ENCODE assay signal across 16 cellular contexts in the genomic region with DNA sequence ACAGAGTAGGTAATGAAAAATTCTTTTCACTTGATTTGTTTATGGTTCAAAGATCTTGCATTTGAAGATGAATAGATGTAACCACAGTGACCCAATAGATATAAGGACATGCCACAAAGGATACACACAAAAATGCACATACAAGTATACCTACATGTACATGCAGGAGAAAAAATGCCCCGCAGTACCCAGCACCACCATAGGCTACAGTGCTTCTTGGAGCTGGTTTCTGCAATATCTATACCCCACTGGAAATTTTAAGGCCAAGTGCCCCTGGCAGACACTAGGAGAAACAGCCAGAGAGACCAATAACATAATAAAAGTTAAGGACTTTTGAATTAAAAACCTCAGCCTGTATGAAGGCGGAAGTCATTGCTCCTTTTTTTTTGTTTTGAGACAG. TPM values are rescaled to one million over a fixed set of nuclear protein-coding genes. Genes with fewer than 3 reads are reported as not detected.
A peak's percentile ranks its signal among the peaks of the same experiment; 100 is the strongest.
DNase-seq lines count a peak whose midpoint lies in the region; ATAC-seq, FAIRE-seq and TF ChIP-seq lines count a peak whose summit lies in the region.
"Had no signal": no experiment of that assay in that cellular context is flagged by ENCODE, and none has a peak within 500 bp of the region (broad histone marks: within the 10 kb centered on the region; RNA-seq: fewer than 3 reads in every experiment).

No MANE protein-coding gene starts in this region.

- H3K27ac Mint-ChIP-seq in nephron progenitor cell, result peak overlapping the region; percentile 22

- no peaks in the 10 kb centered on the region for H3K27me3 ChIP-seq in right lobe of liver
- no peaks in the 10 kb centered on the region for H3K27me3 ChIP-seq in HepG2 (ENCODE audit: control insufficient read depth in 1 of 2, insufficient read depth in 2 of 2, low read length in 2 of 2)
- H3K27me3 ChIP-seq in GM12878 (replicated peaks in 1 of 2; ENCODE audit: control insufficient read depth in 2 of 2, insufficient read depth in 2 of 2, low read length in 1 of 2), result no peaks in the 10 kb centered on the region

- H3K4me1 Mint-ChIP-seq in nephron progenitor cell, result peaks cover 30% of the 10 kb centered on the region

- no peak for DNase-seq in right lobe of liver
- no peak for DNase-seq in HepG2 (ENCODE audit: low spot score)
- no peak for DNase-seq in GM12878 (ENCODE audit: low read depth, low spot score)
- DNase-seq in nephron progenitor cell, result no peak
- no peak for DNase-seq in NCI-H748 treated with DMSO at 0.1 percent for 48 hours (lab: John Stamatoyannopoulos, UW)
- DNase-seq in mucosa of gallbladder (ENCODE audit: low spot score), result no peak
- DNase-seq: DMS 273 treated with DMSO at 0.1 percent for 48 hours, NCI-H2081 treated with DMSO at 0.1 percent for 48 hours, NCI-H524 treated with DMSO at 0.1 percent for 48 hours had no signal

- H4K20me1 ChIP-seq in HepG2 (ENCODE audit: insufficient read depth, low read length), result no peaks in the 10 kb centered on the region
- H4K20me1 ChIP-seq in GM12878 (ENCODE audit: control insufficient read depth, insufficient read depth), result no peaks in the 10 kb centered on the region

- no peaks in the 10 kb centered on the region for H3K9me3 Mint-ChIP-seq in nephron progenitor cell
- H3K9me3 Mint-ChIP-seq: GM23338 had no signal

- H3K4me2 ChIP-seq in HepG2 (ENCODE audit: low read depth, low read length) (no peak overlapping the region), GM12878 (ENCODE audit: control insufficient read depth, insufficient read depth) (no peak overlapping the region)
- H3K4me2 ChIP-seq: GM23338, KMS-11, SK-N-SH had no signal

- H3K9ac ChIP-seq in HepG2 (ENCODE audit: insufficient read depth, low read depth, low read length) (no peak overlapping the region), GM12878 (ENCODE audit: control insufficient read depth, insufficient read depth, low read length) (no peak overlapping the region)
- H3K9ac ChIP-seq: KMS-11, SK-N-SH had no signal

- BruUV-seq in HepG2 (replicated peaks; lab: Mats Ljungman, UMichigan) (no TSS peak), GM12878 (replicated peaks; lab: Mats Ljungman, UMichigan) (no TSS peak)

- 76% methylated on average over 2 of the region's 2 CpGs for WGBS in right lobe of liver (ENCODE audit: insufficient coverage, low coverage, low lambda C conversion rate, missing lambda C conversion rate)
- WGBS in HepG2 (ENCODE audit: low lambda C conversion rate), result 97% methylated on average over 2 of the region's 2 CpGs
- WGBS in GM12878 (ENCODE audit: insufficient coverage, insufficient replicate concordance, low lambda C conversion rate, missing lambda C conversion rate), result 91% methylated on average over 2 of the region's 2 CpGs

- H3K4me3 ChIP-seq in right lobe of liver (no peak overlapping the region), HepG2 (replicated peaks in 1 of 3; ENCODE audit: insufficient read depth in 1 of 3, low read depth in 2 of 3, low read length in 3 of 3) (no peak overlapping the region), GM12878 (no peak overlapping the region)
- H3K4me3 ChIP-seq: GM23338, HAP-1 had no signal

- TF ChIP-seq RAD21 in HepG2 (CRISPR knock-in tag; IDR thresholded peaks at IDR 0.05) (no peak), GM12878 (IDR thresholded peaks at IDR 0.05; ENCODE audit: insufficient read depth, low read depth, low read length) (no peak)

- in situ Hi-C loops in HepG2 (cut with HindIII; ENCODE audit: extremely low pct_ligation_motif_present, low pct_unique_long_range_greater_than_20kb) (loop anchor here (5.0 kb wide), 1 partner anchor 194 kb away; the partner anchor contains the start of genes GLI1 and INHBE), GM12878 (cut with MboI) (loop anchor here (5.0 kb wide), 1 partner anchor 194 kb away; the partner anchor contains the start of genes GLI1 and INHBE)

- no peaks in the 10 kb centered on the region for H3K79me2 ChIP-seq in HepG2 (ENCODE audit: insufficient read depth, low read length)
- no peaks in the 10 kb centered on the region for H3K79me2 ChIP-seq in GM12878 (ENCODE audit: control insufficient read depth, insufficient read depth, low read length)

- TF ChIP-seq POLR2A in right lobe of liver (IDR thresholded peaks at IDR 0.05) (no peak), HepG2 (IDR thresholded peaks at IDR 0.05; ENCODE audit: insufficient read depth in 1 of 2, low read depth in 2 of 2, low read length in 2 of 2) (no peak), GM12878 (IDR thresholded peaks at IDR 0.05; ENCODE audit: low read depth, low read length) (no peak)

- ATAC-seq in right lobe of liver (no peak), HepG2 (no peak), GM12878 (peak; percentile 46; the same call in 2 of the 3 replicates), GM21381 (IDR thresholded peaks at IDR 0.05; ENCODE audit: unreplicated experiment) (no peak)

- H3K27ac ChIP-seq in right lobe of liver (peak overlapping the region in 2 of 3 donors; percentile 16 to 82), HepG2 (ENCODE audit: extremely low read length, insufficient read depth, low read length) (no peak overlapping the region), GM12878 (ENCODE audit: control insufficient read depth, insufficient read depth) (no peak overlapping the region)
- H3K27ac ChIP-seq: KMS-11 had no signal

- H3K4me1 ChIP-seq in right lobe of liver (peaks cover 0 to 60% (median 33%) of the 10 kb centered on the region in 4 donors), HepG2 (ENCODE audit: insufficient read depth, low read length) (peaks cover 13% of the 10 kb centered on the region), GM12878 (ENCODE audit: control insufficient read depth, insufficient read depth, low read length) (no peaks in the 10 kb centered on the region)
- H3K4me1 ChIP-seq: Caco-2, HAP-1 had no signal

- POLR2A ChIA-PET in HepG2 (lab: Yijun Ruan, JAX) (no interaction called here), GM12878 (lab: Charles Lee) (interaction anchor here (0.9 kb wide), 1 partner anchor 167 kb away, joined by 3 read pairs; no protein-coding TSS in a partner anchor)

- peaks cover 43% of the 10 kb centered on the region for H3K36me3 Mint-ChIP-seq in nephron progenitor cell (ENCODE audit: low read depth)

- H2AFZ ChIP-seq in HepG2 (ENCODE audit: low read length) (no peak overlapping the region), GM12878 (ENCODE audit: control insufficient read depth, low read depth, low read length) (no peak overlapping the region)
- H2AFZ ChIP-seq: GM23338 had no signal

- H3K36me3 ChIP-seq in right lobe of liver (peaks cover 0 to 27% (median 10%) of the 10 kb centered on the region in 4 donors), HepG2 (replicated peaks in 1 of 2; ENCODE audit: control insufficient read depth in 1 of 2, insufficient read depth in 2 of 2, low read length in 2 of 2) (peaks cover 9 to 34% of the 10 kb centered on the region in 2 experiments), GM12878 (ENCODE audit: control insufficient read depth in 2 of 2, insufficient read depth in 2 of 2, low read length in 1 of 2) (peaks cover 0 to 10% of the 10 kb centered on the region in 2 experiments; a peak in 2 of 4 replicates)

- no peak for FAIRE-seq in HepG2 (lab: Jason Lieb, UNC)
- no peak for FAIRE-seq in GM12878 (lab: Jason Lieb, UNC)

- no peak overlapping the region for H3K4me3 Mint-ChIP-seq in nephron progenitor cell
- H3K4me3 Mint-ChIP-seq: CD4-positive, alpha-beta memory T cell; GM23338 had no signal

- SMC1A ChIA-PET in GM12878 (lab: Charles Lee; ENCODE audit: uncharacterized antibody, unreplicated experiment), result interaction anchor here (9.5 kb wide), 1 partner anchor 190 kb away, joined by 134 read pairs; the partner anchor contains the start of gene INHBE

- intact Hi-C loops in right lobe of liver (cut with DNase I), result no loop called here
- intact Hi-C loops in HepG2 (cut with micrococcal nuclease; ENCODE audit: unreplicated experiment), result loop anchor here (5.0 kb wide), 1 partner anchor 189 kb away; no protein-coding TSS in a partner anchor
- intact Hi-C loops in GM12878 (cut with micrococcal nuclease; ENCODE audit: unreplicated experiment), result loop anchor here (1.0 kb wide), 1 partner anchor 190 kb away; no protein-coding TSS in a partner anchor

- H3K9me3 ChIP-seq in right lobe of liver (no peaks in the 10 kb centered on the region), HepG2 (ENCODE audit: low read length) (no peaks in the 10 kb centered on the region), GM12878 (replicated peaks; ENCODE audit: control insufficient read depth, insufficient read depth, low read length) (no peaks in the 10 kb centered on the region)
- H3K9me3 ChIP-seq: Caco-2, HAP-1, SK-N-SH had no signal

- CTCF ChIA-PET in HepG2 (lab: Yijun Ruan, JAX; ENCODE audit: low intra/inter-chr PET ratio, low total read pairs), result interaction anchor here (1.3 to 1.4 kb wide), 2 partner anchors 14 to 199 kb away, joined by 4 to 8 read pairs; no protein-coding TSS in a partner anchor
- CTCF ChIA-PET in GM12878 (lab: Yijun Ruan, JAX), result interaction anchor here (0.7 to 9.4 kb wide), 12 partner anchors 10 to 199 kb away, joined by 3 to 210 read pairs (median 6); partner anchors contain the start of gene INHBE

- TF ChIP-seq EP300 in HepG2 (IDR thresholded peaks at IDR 0.05; ENCODE audit: low read depth in 2 of 2, low read length in 2 of 2) (no peak), HepG2 (CRISPR knock-in tag; IDR thresholded peaks at IDR 0.05; ENCODE audit: borderline replicate concordance) (no peak), GM12878 (IDR thresholded peaks at IDR 0.05; ENCODE audit: borderline replicate concordance in 1 of 2, control insufficient read depth in 1 of 2, low read depth in 2 of 2, low read length in 2 of 2) (no peak)

- RAD21 ChIA-PET in GM12878 (lab: Charles Lee; ENCODE audit: unreplicated experiment), result interaction anchor here (5.4 kb wide), 1 partner anchor 190 kb away, joined by 73 read pairs; the partner anchor contains the start of gene INHBE

- TF ChIP-seq CTCF in right lobe of liver (IDR thresholded peaks at IDR 0.05) (no peak), HepG2 (CRISPR knock-in tag; IDR thresholded peaks at IDR 0.05) (no peak), GM12878 (IDR thresholded peaks at IDR 0.05 in 2 of 3, conservative IDR thresholded peaks at IDR 0.05 in 1 of 3; ENCODE audit: control insufficient read depth in 2 of 3, extremely low read depth in 1 of 3, insufficient read depth in 1 of 3, low read depth in 3 of 3, low read length in 3 of 3) (no peak), nephron progenitor cell (IDR thresholded peaks at IDR 0.05) (no peak)

- H3K27me3 Mint-ChIP-seq in nephron progenitor cell (ENCODE audit: low read depth, poor library complexity), result peaks cover 3% of the 10 kb centered on the region
- H3K27me3 Mint-ChIP-seq: CD4-positive, alpha-beta memory T cell had no signal

RNA-seq across cellular contexts. Expression of gene STAC3, which starts 12.1 kb away (rescaled TPM):
- total RNA-seq in right lobe of liver, result 1 to 10 TPM in 5 of 6 experiments, under 1 TPM in 1; 0.98 to 4.5 (median 1.8) TPM
- total RNA-seq in HepG2 (2016; rRNA removed; fragmentation: Illumina TruSeq; extraction: Trizol), result 0.14 and 0.18 TPM in 2 replicates
- not detected in 2 replicates for total RNA-seq in HepG2 (2016; cell fraction: cytosol; rRNA removed; fragmentation: Illumina TruSeq; extraction: Trizol; ENCODE audit: low read depth)
- 0.25 and 0.26 TPM in 2 replicates for total RNA-seq in HepG2 (2016; cell fraction: insoluble cytoplasmic fraction; rRNA removed; fragmentation: Illumina TruSeq; extraction: Trizol)
- not detected in 2 replicates for total RNA-seq in HepG2 (2016; cell fraction: membrane; rRNA removed; fragmentation: Illumina TruSeq; extraction: Trizol)
- 0.34 and 0.62 TPM in 2 replicates for total RNA-seq in HepG2 (2016; cell fraction: nucleus; rRNA removed; fragmentation: Illumina TruSeq; extraction: Trizol)
- 0.22 and 0.27 TPM in 2 replicates for polyA plus RNA-seq in HepG2 (2011; rRNA removed)
- polyA plus RNA-seq in HepG2 (2011; cell fraction: cytosol; rRNA removed), result 0.05 and 0.17 TPM in 2 replicates
- 1.3 TPM in 2 replicates for polyA plus RNA-seq in HepG2 (2011; cell fraction: nucleus; rRNA removed)
- polyA plus RNA-seq in HepG2 (2012), result 0.34 and 0.49 TPM in 2 replicates
- polyA plus RNA-seq in HepG2 (2016; cell fraction: cytosol; fragmentation: Illumina TruSeq; extraction: Trizol; ENCODE audit: low read depth), result 0.12 TPM in 1 of 2 replicates, not detected in the other
- 0.19 and 0.38 TPM in 2 replicates for polyA plus RNA-seq in HepG2 (2016; cell fraction: insoluble cytoplasmic fraction; fragmentation: Illumina TruSeq; extraction: Trizol; ENCODE audit: low read depth)
- 0.18 TPM in 1 of 2 replicates, not detected in the other for polyA plus RNA-seq in HepG2 (2016; cell fraction: membrane; fragmentation: Illumina TruSeq; extraction: Trizol; ENCODE audit: low read depth)
- 1.4 and 2.4 TPM in 2 replicates for polyA plus RNA-seq in HepG2 (2016; cell fraction: nucleus; fragmentation: Illumina TruSeq; extraction: Trizol; ENCODE audit: insufficient read depth, low read depth)
- polyA minus RNA-seq in HepG2 (2011; rRNA and poly(A)+ RNA removed; ENCODE audit: low replicate concordance), result 0.54 TPM in 1 of 2 replicates, not detected in the other
- polyA minus RNA-seq in HepG2 (2011; cell fraction: cytosol; rRNA and poly(A)+ RNA removed), result not detected in 2 replicates
- 0.99 and 1.3 TPM in 2 replicates for polyA minus RNA-seq in HepG2 (2011; cell fraction: nucleus; rRNA and poly(A)+ RNA removed)
- 3.2 and 4.8 TPM in 2 replicates for total RNA-seq in GM12878 (2013; cell fraction: nucleolus; rRNA removed)
- total RNA-seq in GM12878 (2014; rRNA removed), result 2.7 and 3.6 TPM in 2 replicates
- 3.3 and 4.0 TPM in 2 replicates for total RNA-seq in GM12878 (2014; rRNA removed; fragmentation: Illumina TruSeq; extraction: Trizol)
- 5.5 and 5.7 TPM in 2 replicates for total RNA-seq in GM12878 (2021)
- polyA plus RNA-seq in GM12878 (2011; ENCODE audit: low read depth), result 3.8 TPM
- polyA plus RNA-seq in GM12878 (2011; rRNA removed), result 8.8 and 10.4 TPM in 2 replicates
- polyA plus RNA-seq in GM12878 (2011; cell fraction: cytosol; rRNA removed), result 7.2 and 7.5 TPM in 2 replicates
- 9.9 and 11.7 TPM in 2 replicates for polyA plus RNA-seq in GM12878 (2011; cell fraction: nucleus; rRNA removed)
- 6.6 and 7.7 TPM in 2 replicates for polyA plus RNA-seq in GM12878 (2012)
- polyA plus RNA-seq in GM12878 (2014; fragmentation: Illumina TruSeq; extraction: Trizol), result 9.8 and 9.9 TPM in 2 replicates
- polyA plus RNA-seq in GM12878 (2014; fragmentation: Nextera tagmentation; extraction: Ambion mirVana), result under 1 TPM; 0.49 to 0.55 TPM
- 8.3 and 9.4 TPM in 2 replicates for polyA plus RNA-seq in GM12878 (2014; rRNA removed)
- 1 to 10 TPM; 1.7 to 2.1 TPM for polyA plus RNA-seq in GM12878 (2016; fragmentation: Nextera tagmentation; extraction: Ambion mirVana)
- polyA minus RNA-seq in GM12878 (2011; rRNA and poly(A)+ RNA removed), result 4.6 and 5.5 TPM in 2 replicates
- polyA minus RNA-seq in GM12878 (2011; cell fraction: cytosol; rRNA and poly(A)+ RNA removed), result 3.5 and 3.9 TPM in 2 replicates
- polyA minus RNA-seq in GM12878 (2011; cell fraction: nucleus; rRNA and poly(A)+ RNA removed), result 2.2 and 2.3 TPM in 2 replicates
- total RNA-seq in mucosa of gallbladder, result 3.6 TPM

RNA-seq across cellular contexts. Expression of gene SHMT2, which starts 33.6 kb away (rescaled TPM):
- total RNA-seq in right lobe of liver, result 100 to 1,000 TPM; 157 to 228 (median 194) TPM
- 181 and 184 TPM in 2 replicates for total RNA-seq in HepG2 (2016; rRNA removed; fragmentation: Illumina TruSeq; extraction: Trizol)
- 34.5 and 40.7 TPM in 2 replicates for total RNA-seq in HepG2 (2016; cell fraction: cytosol; rRNA removed; fragmentation: Illumina TruSeq; extraction: Trizol; ENCODE audit: low read depth)
- 185 and 193 TPM in 2 replicates for total RNA-seq in HepG2 (2016; cell fraction: insoluble cytoplasmic fraction; rRNA removed; fragmentation: Illumina TruSeq; extraction: Trizol)
- total RNA-seq in HepG2 (2016; cell fraction: membrane; rRNA removed; fragmentation: Illumina TruSeq; extraction: Trizol), result 86.2 and 91.5 TPM in 2 replicates
- 87.0 and 104 TPM in 2 replicates for total RNA-seq in HepG2 (2016; cell fraction: nucleus; rRNA removed; fragmentation: Illumina TruSeq; extraction: Trizol)
- 393 and 420 TPM in 2 replicates for polyA plus RNA-seq in HepG2 (2011; rRNA removed)
- 388 and 543 TPM in 2 replicates for polyA plus RNA-seq in HepG2 (2011; cell fraction: cytosol; rRNA removed)
- polyA plus RNA-seq in HepG2 (2011; cell fraction: nucleus; rRNA removed), result 527 and 559 TPM in 2 replicates
- 193 and 317 TPM in 2 replicates for polyA plus RNA-seq in HepG2 (2012)
- 47.3 and 51.9 TPM in 2 replicates for polyA plus RNA-seq in HepG2 (2016; cell fraction: cytosol; fragmentation: Illumina TruSeq; extraction: Trizol; ENCODE audit: low read depth)
- polyA plus RNA-seq in HepG2 (2016; cell fraction: insoluble cytoplasmic fraction; fragmentation: Illumina TruSeq; extraction: Trizol; ENCODE audit: low read depth), result 228 and 257 TPM in 2 replicates
- 85.7 and 97.2 TPM in 2 replicates for polyA plus RNA-seq in HepG2 (2016; cell fraction: membrane; fragmentation: Illumina TruSeq; extraction: Trizol; ENCODE audit: low read depth)
- polyA plus RNA-seq in HepG2 (2016; cell fraction: nucleus; fragmentation: Illumina TruSeq; extraction: Trizol; ENCODE audit: insufficient read depth, low read depth), result 161 and 174 TPM in 2 replicates
- 452 and 685 TPM in 2 replicates for polyA minus RNA-seq in HepG2 (2011; rRNA and poly(A)+ RNA removed; ENCODE audit: low replicate concordance)
- 216 and 224 TPM in 2 replicates for polyA minus RNA-seq in HepG2 (2011; cell fraction: cytosol; rRNA and poly(A)+ RNA removed)
- polyA minus RNA-seq in HepG2 (2011; cell fraction: nucleus; rRNA and poly(A)+ RNA removed), result 130 and 151 TPM in 2 replicates
- total RNA-seq in GM12878 (2013; cell fraction: nucleolus; rRNA removed), result 103 and 117 TPM in 2 replicates
- 247 and 292 TPM in 2 replicates for total RNA-seq in GM12878 (2014; rRNA removed)
- total RNA-seq in GM12878 (2014; rRNA removed; fragmentation: Illumina TruSeq; extraction: Trizol), result 147 and 158 TPM in 2 replicates
- total RNA-seq in GM12878 (2021), result 288 and 297 TPM in 2 replicates
- 113 TPM for polyA plus RNA-seq in GM12878 (2011; ENCODE audit: low read depth)
- 93.5 and 253 TPM in 2 replicates for polyA plus RNA-seq in GM12878 (2011; rRNA removed)
- polyA plus RNA-seq in GM12878 (2011; cell fraction: cytosol; rRNA removed), result 380 and 408 TPM in 2 replicates
- 498 and 628 TPM in 2 replicates for polyA plus RNA-seq in GM12878 (2011; cell fraction: nucleus; rRNA removed)
- polyA plus RNA-seq in GM12878 (2012), result 207 and 235 TPM in 2 replicates
- polyA plus RNA-seq in GM12878 (2014; fragmentation: Illumina TruSeq; extraction: Trizol), result 96.4 and 282 TPM in 2 replicates
- 10 to 100 TPM; 57.0 to 65.6 TPM for polyA plus RNA-seq in GM12878 (2014; fragmentation: Nextera tagmentation; extraction: Ambion mirVana)
- polyA plus RNA-seq in GM12878 (2014; rRNA removed), result 193 and 221 TPM in 2 replicates
- 100 to 1,000 TPM; 153 to 178 TPM for polyA plus RNA-seq in GM12878 (2016; fragmentation: Nextera tagmentation; extraction: Ambion mirVana)
- 217 and 275 TPM in 2 replicates for polyA minus RNA-seq in GM12878 (2011; rRNA and poly(A)+ RNA removed)
- polyA minus RNA-seq in GM12878 (2011; cell fraction: cytosol; rRNA and poly(A)+ RNA removed), result 110 and 146 TPM in 2 replicates
- 118 and 173 TPM in 2 replicates for polyA minus RNA-seq in GM12878 (2011; cell fraction: nucleus; rRNA and poly(A)+ RNA removed)
- 65.1 TPM for total RNA-seq in mucosa of gallbladder

RNA-seq across cellular contexts. Expression of gene NXPH4, which starts 46.5 kb away (rescaled TPM):
- 1 to 10 TPM in 2 of 6 experiments, under 1 TPM in 1, not detected in 3; 0.87 to 1.5 (median 1.2) TPM for total RNA-seq in right lobe of liver
- total RNA-seq in HepG2 (2016; rRNA removed; fragmentation: Illumina TruSeq; extraction: Trizol), result not detected in 2 replicates
- not detected in 2 replicates for total RNA-seq in HepG2 (2016; cell fraction: cytosol; rRNA removed; fragmentation: Illumina TruSeq; extraction: Trizol; ENCODE audit: low read depth)
- total RNA-seq in HepG2 (2016; cell fraction: insoluble cytoplasmic fraction; rRNA removed; fragmentation: Illumina TruSeq; extraction: Trizol), result not detected in 2 replicates
- total RNA-seq in HepG2 (2016; cell fraction: membrane; rRNA removed; fragmentation: Illumina TruSeq; extraction: Trizol), result not detected in 2 replicates
- not detected in 2 replicates for total RNA-seq in HepG2 (2016; cell fraction: nucleus; rRNA removed; fragmentation: Illumina TruSeq; extraction: Trizol)
- polyA plus RNA-seq in HepG2 (2011; rRNA removed), result 0.13 and 0.24 TPM in 2 replicates
- polyA plus RNA-seq in HepG2 (2011; cell fraction: cytosol; rRNA removed), result 0.18 and 0.24 TPM in 2 replicates
- 0.54 and 0.55 TPM in 2 replicates for polyA plus RNA-seq in HepG2 (2011; cell fraction: nucleus; rRNA removed)
- polyA plus RNA-seq in HepG2 (2012), result 1.9 and 2.5 TPM in 2 replicates
- polyA plus RNA-seq in HepG2 (2016; cell fraction: cytosol; fragmentation: Illumina TruSeq; extraction: Trizol; ENCODE audit: low read depth), result not detected in 2 replicates
- not detected in 2 replicates for polyA plus RNA-seq in HepG2 (2016; cell fraction: insoluble cytoplasmic fraction; fragmentation: Illumina TruSeq; extraction: Trizol; ENCODE audit: low read depth)
- not detected in 2 replicates for polyA plus RNA-seq in HepG2 (2016; cell fraction: membrane; fragmentation: Illumina TruSeq; extraction: Trizol; ENCODE audit: low read depth)
- not detected in 2 replicates for polyA plus RNA-seq in HepG2 (2016; cell fraction: nucleus; fragmentation: Illumina TruSeq; extraction: Trizol; ENCODE audit: insufficient read depth, low read depth)
- 0.30 and 2.2 TPM in 2 replicates for polyA minus RNA-seq in HepG2 (2011; rRNA and poly(A)+ RNA removed; ENCODE audit: low replicate concordance)
- polyA minus RNA-seq in HepG2 (2011; cell fraction: cytosol; rRNA and poly(A)+ RNA removed), result not detected in 2 replicates
- 0.25 TPM in 1 of 2 replicates, not detected in the other for polyA minus RNA-seq in HepG2 (2011; cell fraction: nucleus; rRNA and poly(A)+ RNA removed)
- total RNA-seq in GM12878 (2013; cell fraction: nucleolus; rRNA removed), result 0.48 TPM in 1 of 2 replicates, not detected in the other
- not detected in 2 replicates for total RNA-seq in GM12878 (2014; rRNA removed)
- total RNA-seq in GM12878 (2014; rRNA removed; fragmentation: Illumina TruSeq; extraction: Trizol), result not detected in 2 replicates
- total RNA-seq in GM12878 (2021), result 0.19 and 0.26 TPM in 2 replicates
- polyA plus RNA-seq in GM12878 (2011; ENCODE audit: low read depth), result not detected
- polyA plus RNA-seq in GM12878 (2011; rRNA removed), result not detected in 2 replicates
- 0.12 TPM in 1 of 2 replicates, not detected in the other for polyA plus RNA-seq in GM12878 (2011; cell fraction: cytosol; rRNA removed)
- 0.29 and 0.58 TPM in 2 replicates for polyA plus RNA-seq in GM12878 (2011; cell fraction: nucleus; rRNA removed)
- 0.46 and 0.54 TPM in 2 replicates for polyA plus RNA-seq in GM12878 (2012)
- polyA plus RNA-seq in GM12878 (2014; fragmentation: Illumina TruSeq; extraction: Trizol), result 0.03 TPM in 1 of 2 replicates, not detected in the other
- polyA plus RNA-seq in GM12878 (2014; fragmentation: Nextera tagmentation; extraction: Ambion mirVana), result not detected
- not detected in 2 replicates for polyA plus RNA-seq in GM12878 (2014; rRNA removed)
- polyA plus RNA-seq in GM12878 (2016; fragmentation: Nextera tagmentation; extraction: Ambion mirVana), result not detected
- polyA minus RNA-seq in GM12878 (2011; rRNA and poly(A)+ RNA removed), result not detected in 2 replicates
- not detected in 2 replicates for polyA minus RNA-seq in GM12878 (2011; cell fraction: cytosol; rRNA and poly(A)+ RNA removed)
- not detected in 2 replicates for polyA minus RNA-seq in GM12878 (2011; cell fraction: nucleus; rRNA and poly(A)+ RNA removed)
- 0.83 TPM for total RNA-seq in mucosa of gallbladder
- total RNA-seq: CD4-positive, alpha-beta memory T cell had no signal
- polyA plus RNA-seq: CD4-positive, alpha-beta memory T cell had no signal

Comparison
In these comparisons a context has a peak if more than half of its experiments do, and no peak if none do; other contexts are left out.
1. H3K27ac ChIP-seq: peak in right lobe of liver (2 of 3); none in HepG2 (single experiment) and GM12878 (single experiment).
2. intact Hi-C loops: an anchor here in HepG2 (5.0 kb wide) and GM12878 (1.0 kb wide); none called in right lobe of liver.